Comparison of ENCODE assay signal across 8 cellular contexts in the genomic region with DNA sequence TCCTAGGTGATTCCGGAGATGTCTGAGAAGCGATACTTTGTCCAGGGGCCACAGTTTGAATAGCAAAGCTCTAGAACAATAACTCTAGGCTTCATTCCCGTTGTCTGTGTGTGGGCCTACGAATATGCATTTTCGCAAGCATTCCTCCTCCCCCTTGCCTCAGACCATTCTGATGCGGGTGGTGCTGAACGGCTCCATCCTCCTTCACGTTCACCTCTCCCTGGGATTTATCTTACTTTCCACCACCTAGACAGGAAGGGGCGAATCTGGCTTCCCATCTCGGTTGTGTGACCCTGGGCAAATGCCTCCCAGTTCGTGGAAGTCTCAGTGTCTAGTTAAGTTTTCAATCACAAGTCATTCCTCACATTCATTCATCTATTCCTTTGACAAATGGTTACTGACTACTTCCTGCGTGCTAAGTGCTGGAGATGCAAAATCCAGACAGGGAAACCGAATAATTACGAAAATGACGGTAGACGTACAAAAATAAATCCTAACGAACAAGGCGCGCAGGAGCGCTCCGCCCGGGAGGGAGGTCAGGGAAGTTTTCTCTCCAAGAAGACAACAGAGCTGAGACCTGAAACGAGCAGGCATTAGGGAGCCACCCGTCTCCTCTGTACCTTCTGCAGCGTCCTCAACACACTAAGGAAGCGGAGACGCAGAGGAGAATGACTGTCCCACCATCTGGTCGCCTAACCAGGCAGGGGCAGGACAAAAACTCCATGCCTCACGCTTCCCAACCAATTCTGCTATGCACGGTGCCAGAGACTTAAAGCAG. TPM values are rescaled to one million over a fixed set of nuclear protein-coding genes. Genes with fewer than 3 reads are reported as not detected.
DNase-seq lines count a peak whose midpoint lies in the region; ATAC-seq and TF ChIP-seq lines count a peak whose summit lies in the region.

No MANE protein-coding gene starts in this region.

- no peaks in the 10 kb centered on the region for H3K27me3 ChIP-seq in OCI-LY1 (ENCODE audit: insufficient read depth, low read length)
- H3K27me3 ChIP-seq in neural cell (ENCODE audit: insufficient read depth, low read depth, low read length): no peaks in the 10 kb centered on the region

- peak overlapping the region in 1 of 2 donors; percentile 98 for H3K27ac Mint-ChIP-seq in effector memory CD8-positive, alpha-beta T cell

- peak; percentile 80 for DNase-seq in NCI-H82 (lab: John Stamatoyannopoulos, UW)
- DNase-seq in NCI-H82 treated with DMSO at 0.1 percent for 48 hours (lab: John Stamatoyannopoulos, UW; ENCODE audit: unreplicated experiment): no peak
- no peak for DNase-seq in effector memory CD8-positive, alpha-beta T cell
- no peak for DNase-seq in posterior vena cava (ENCODE audit: low spot score)
- DNase-seq in D341Med (ENCODE audit: low spot score): no peak

- TF ChIP-seq CTCF in OCI-LY1 (IDR thresholded peaks at IDR 0.05; ENCODE audit: low read length) (no peak), neural cell (IDR thresholded peaks at IDR 0.05; ENCODE audit: poor library complexity, severe bottlenecking) (no peak)

- H3K9me3 Mint-ChIP-seq in effector memory CD8-positive, alpha-beta T cell: no peaks in the 10 kb centered on the region

- H3K9me2 ChIP-seq in OCI-LY1 (ENCODE audit: low read depth, low read length) (no peaks in the 10 kb centered on the region), neural cell (ENCODE audit: insufficient read depth, low read length) (no peaks in the 10 kb centered on the region)

- H2AFZ ChIP-seq in OCI-LY1 (ENCODE audit: low read length): no peak overlapping the region
- H2AFZ ChIP-seq in neural cell (ENCODE audit: low read depth, low read length): no peak overlapping the region

- peak overlapping the region; percentile 69 for H3K4me3 ChIP-seq in OCI-LY1 (ENCODE audit: low read depth, low read length, poor library complexity, severe bottlenecking)
- peak overlapping the region; percentile 70 for H3K4me3 ChIP-seq in neural cell (ENCODE audit: low read length)

- no peak for ATAC-seq in effector memory CD8-positive, alpha-beta T cell (replicated peaks)
- no peak for ATAC-seq in GM21723 (IDR thresholded peaks at IDR 0.05; ENCODE audit: unreplicated experiment)

- H3K4me1 Mint-ChIP-seq in effector memory CD8-positive, alpha-beta T cell (ENCODE audit: low read depth in 2 of 2): peaks cover 37 to 39% of the 10 kb centered on the region in 2 donors

- H3K9ac ChIP-seq in OCI-LY1 (ENCODE audit: low read length): peak overlapping the region; percentile 69
- peak overlapping the region; percentile 30 for H3K9ac ChIP-seq in neural cell (ENCODE audit: low read length)

- TF ChIP-seq EP300 in neural cell (conservative IDR thresholded peaks at IDR 0.05; ENCODE audit: poor library complexity, severe bottlenecking): no peak

- H3K4me1 ChIP-seq in OCI-LY1 (ENCODE audit: insufficient read depth, low read length, severe bottlenecking): peaks cover 26% of the 10 kb centered on the region

- H3K27ac ChIP-seq in OCI-LY1 (ENCODE audit: low read depth, low read length, poor library complexity, severe bottlenecking) (no peak overlapping the region), neural cell (ENCODE audit: low read length) (no peak overlapping the region)

- H3K79me2 ChIP-seq in OCI-LY1 (ENCODE audit: insufficient read depth, low read length): peaks cover 28% of the 10 kb centered on the region
- H3K79me2 ChIP-seq in neural cell (replicated peaks; ENCODE audit: insufficient read depth, low read length): peaks cover 32% of the 10 kb centered on the region

- no peaks in the 10 kb centered on the region for H4K20me1 ChIP-seq in OCI-LY1 (ENCODE audit: insufficient read depth, low read length)
- no peaks in the 10 kb centered on the region for H4K20me1 ChIP-seq in neural cell (ENCODE audit: insufficient read depth)

- H3K36me3 ChIP-seq in OCI-LY1 (ENCODE audit: insufficient read depth, low read length): peaks cover 29% of the 10 kb centered on the region
- H3K36me3 ChIP-seq in neural cell (ENCODE audit: insufficient read depth, low read length): no peaks in the 10 kb centered on the region

- H3K27me3 Mint-ChIP-seq in effector memory CD8-positive, alpha-beta T cell: no peaks in the 10 kb centered on the region

- peaks cover 37% of the 10 kb centered on the region for H3K36me3 Mint-ChIP-seq in effector memory CD8-positive, alpha-beta T cell (ENCODE audit: insufficient read depth)

- peak overlapping the region; percentile 87 for H3K4me2 ChIP-seq in OCI-LY1 (ENCODE audit: low read length)
- peak overlapping the region; percentile 80 for H3K4me2 ChIP-seq in neural cell (ENCODE audit: low read length)

- intact Hi-C loops in posterior vena cava (cut with DNase I): no loop called here

- no peaks in the 10 kb centered on the region for H3K9me3 ChIP-seq in OCI-LY1 (ENCODE audit: low read length)
- no peaks in the 10 kb centered on the region for H3K9me3 ChIP-seq in neural cell (ENCODE audit: low read length)

- peak overlapping the region; percentile 86 to 95 for H3K4me3 Mint-ChIP-seq in effector memory CD8-positive, alpha-beta T cell

- TF ChIP-seq RAD21 in neural cell (conservative IDR thresholded peaks at IDR 0.05): no peak

- H3F3A ChIP-seq in OCI-LY1 (ENCODE audit: insufficient read depth, low read length): no peaks in the 10 kb centered on the region
- no peaks in the 10 kb centered on the region for H3F3A ChIP-seq in neural cell (ENCODE audit: insufficient read depth, low read length, poor library complexity, severe bottlenecking)

TF ChIP-seq in neural cell, 6 proteins besides CTCF, POLR2A, EP300 and RAD21:
- TF ChIP-seq, protein P1, sequence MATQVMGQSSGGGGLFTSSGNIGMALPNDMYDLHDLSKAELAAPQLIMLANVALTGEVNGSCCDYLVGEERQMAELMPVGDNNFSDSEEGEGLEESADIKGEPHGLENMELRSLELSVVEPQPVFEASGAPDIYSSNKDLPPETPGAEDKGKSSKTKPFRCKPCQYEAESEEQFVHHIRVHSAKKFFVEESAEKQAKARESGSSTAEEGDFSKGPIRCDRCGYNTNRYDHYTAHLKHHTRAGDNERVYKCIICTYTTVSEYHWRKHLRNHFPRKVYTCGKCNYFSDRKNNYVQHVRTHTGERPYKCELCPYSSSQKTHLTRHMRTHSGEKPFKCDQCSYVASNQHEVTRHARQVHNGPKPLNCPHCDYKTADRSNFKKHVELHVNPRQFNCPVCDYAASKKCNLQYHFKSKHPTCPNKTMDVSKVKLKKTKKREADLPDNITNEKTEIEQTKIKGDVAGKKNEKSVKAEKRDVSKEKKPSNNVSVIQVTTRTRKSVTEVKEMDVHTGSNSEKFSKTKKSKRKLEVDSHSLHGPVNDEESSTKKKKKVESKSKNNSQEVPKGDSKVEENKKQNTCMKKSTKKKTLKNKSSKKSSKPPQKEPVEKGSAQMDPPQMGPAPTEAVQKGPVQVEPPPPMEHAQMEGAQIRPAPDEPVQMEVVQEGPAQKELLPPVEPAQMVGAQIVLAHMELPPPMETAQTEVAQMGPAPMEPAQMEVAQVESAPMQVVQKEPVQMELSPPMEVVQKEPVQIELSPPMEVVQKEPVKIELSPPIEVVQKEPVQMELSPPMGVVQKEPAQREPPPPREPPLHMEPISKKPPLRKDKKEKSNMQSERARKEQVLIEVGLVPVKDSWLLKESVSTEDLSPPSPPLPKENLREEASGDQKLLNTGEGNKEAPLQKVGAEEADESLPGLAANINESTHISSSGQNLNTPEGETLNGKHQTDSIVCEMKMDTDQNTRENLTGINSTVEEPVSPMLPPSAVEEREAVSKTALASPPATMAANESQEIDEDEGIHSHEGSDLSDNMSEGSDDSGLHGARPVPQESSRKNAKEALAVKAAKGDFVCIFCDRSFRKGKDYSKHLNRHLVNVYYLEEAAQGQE (IDR thresholded peaks at IDR 0.05; ENCODE audit: borderline replicate concordance): peak; percentile 16
- TF ChIP-seq POLR2AphosphoS5 (IDR thresholded peaks at IDR 0.05): no peak
TF ChIP-seq in neural cell: peak in this region for 1.

RNA-seq across cellular contexts. Expression of a gene that starts 1.3 kb away (rescaled TPM):
- 3.8 and 7.6 TPM in 2 replicates for polyA plus RNA-seq in neural cell
- polyA minus RNA-seq in neural cell: 9.7 and 15.2 TPM in 2 replicates
- 10 to 100 TPM; 25.6 to 29.1 TPM for total RNA-seq in posterior vena cava

RNA-seq across cellular contexts. Expression of a gene that starts 20.7 kb away (rescaled TPM):
- 73.5 and 76.6 TPM in 2 replicates for polyA plus RNA-seq in neural cell
- 37.2 and 39.4 TPM in 2 replicates for polyA minus RNA-seq in neural cell
- total RNA-seq in posterior vena cava: 10 to 100 TPM; 33.6 to 37.6 TPM

RNA-seq across cellular contexts. Expression of a gene that starts 20.8 kb away (rescaled TPM):
- polyA plus RNA-seq in neural cell: 24.3 and 28.0 TPM in 2 replicates
- 12.0 and 12.4 TPM in 2 replicates for polyA minus RNA-seq in neural cell
- 10 to 100 TPM; 13.3 to 14.8 TPM for total RNA-seq in posterior vena cava

RNA-seq across cellular contexts. Expression of a gene that starts 23.2 kb away (rescaled TPM):
- 14.0 and 17.0 TPM in 2 replicates for polyA plus RNA-seq in neural cell
- 6.8 and 9.1 TPM in 2 replicates for polyA minus RNA-seq in neural cell
- 1 to 10 TPM; 4.7 to 6.2 TPM for total RNA-seq in posterior vena cava

RNA-seq across cellular contexts. Expression of a gene that starts 33.6 kb away (rescaled TPM):
- polyA plus RNA-seq in neural cell: 21.4 and 62.8 TPM in 2 replicates
- polyA minus RNA-seq in neural cell: 10.7 and 11.2 TPM in 2 replicates
- 100 to 1,000 TPM in 1 of 2 donors, 10 to 100 TPM in 1; 59.3 to 105 TPM for total RNA-seq in posterior vena cava
